In the genomic region with DNA sequence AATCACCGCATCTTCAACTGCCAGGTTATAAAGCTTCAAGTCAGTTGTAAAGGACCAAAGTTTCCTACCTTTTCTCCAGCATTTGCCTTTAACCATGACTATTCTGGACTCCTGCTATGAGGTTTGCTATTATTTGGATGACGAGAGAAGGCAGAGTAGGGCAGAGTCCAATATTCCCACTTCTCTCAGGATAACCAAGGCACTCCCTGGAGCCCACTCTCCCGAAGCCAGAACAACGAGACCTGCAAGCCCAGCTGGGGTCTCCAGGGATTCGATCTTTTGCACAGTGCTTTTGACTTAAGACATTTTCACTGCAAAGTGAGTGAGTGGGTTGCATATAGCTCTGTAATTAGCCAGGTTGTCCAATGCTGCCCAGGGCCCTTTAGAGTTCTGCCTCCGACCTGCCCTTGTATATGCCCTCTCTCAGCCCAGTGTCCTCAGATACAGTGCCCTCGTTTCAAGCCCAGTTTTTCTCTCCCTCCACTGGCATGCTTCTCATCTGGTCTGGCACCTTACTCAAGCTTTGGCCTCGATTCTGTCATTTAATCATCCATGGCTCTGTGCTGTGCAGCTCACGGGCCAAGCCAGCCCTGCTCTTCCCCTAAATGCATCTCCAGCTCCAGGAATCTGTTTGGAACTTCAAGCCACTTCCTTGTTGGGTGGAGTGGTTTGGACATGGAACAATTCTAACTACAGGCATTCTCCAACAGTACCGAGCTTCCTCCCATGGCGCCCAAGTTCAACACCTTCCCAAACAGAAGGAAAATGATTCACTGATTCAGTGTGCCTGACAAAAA, we compare ENCODE assay signal across 1 cellular context.
TF ChIP-seq lines count a peak whose summit lies in the region.

No MANE protein-coding gene starts in this region.

TF ChIP-seq in HepG2, 621 proteins besides CTCF, POLR2A, EP300 and RAD21 (continued from another document):
- TF ChIP-seq, protein P1, sequence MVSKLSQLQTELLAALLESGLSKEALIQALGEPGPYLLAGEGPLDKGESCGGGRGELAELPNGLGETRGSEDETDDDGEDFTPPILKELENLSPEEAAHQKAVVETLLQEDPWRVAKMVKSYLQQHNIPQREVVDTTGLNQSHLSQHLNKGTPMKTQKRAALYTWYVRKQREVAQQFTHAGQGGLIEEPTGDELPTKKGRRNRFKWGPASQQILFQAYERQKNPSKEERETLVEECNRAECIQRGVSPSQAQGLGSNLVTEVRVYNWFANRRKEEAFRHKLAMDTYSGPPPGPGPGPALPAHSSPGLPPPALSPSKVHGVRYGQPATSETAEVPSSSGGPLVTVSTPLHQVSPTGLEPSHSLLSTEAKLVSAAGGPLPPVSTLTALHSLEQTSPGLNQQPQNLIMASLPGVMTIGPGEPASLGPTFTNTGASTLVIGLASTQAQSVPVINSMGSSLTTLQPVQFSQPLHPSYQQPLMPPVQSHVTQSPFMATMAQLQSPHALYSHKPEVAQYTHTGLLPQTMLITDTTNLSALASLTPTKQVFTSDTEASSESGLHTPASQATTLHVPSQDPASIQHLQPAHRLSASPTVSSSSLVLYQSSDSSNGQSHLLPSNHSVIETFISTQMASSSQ (IDR thresholded peaks at IDR 0.05; ENCODE audit: low read depth), result no peak
- TF ChIP-seq, protein P1 (CRISPR knock-in tag; IDR thresholded peaks at IDR 0.05; ENCODE audit: borderline replicate concordance), result no peak
- TF ChIP-seq CREB1 (IDR thresholded peaks at IDR 0.05) (no peak), CREB1 (CRISPR knock-in tag; IDR thresholded peaks at IDR 0.05) (no peak), SIN3A (IDR thresholded peaks at IDR 0.05; ENCODE audit: borderline replicate concordance, low read depth, low read length) (no peak), GLMP (CRISPR knock-in tag; IDR thresholded peaks at IDR 0.05; ENCODE audit: borderline replicate concordance) (no peak), ZMYM3 (CRISPR knock-in tag; IDR thresholded peaks at IDR 0.05) (no peak), SOX6 (IDR thresholded peaks at IDR 0.05) (no peak), SOX6 (CRISPR knock-in tag; IDR thresholded peaks at IDR 0.05) (no peak)
